14 cellular contexts compared by ENCODE assay signal in the genomic region with DNA sequence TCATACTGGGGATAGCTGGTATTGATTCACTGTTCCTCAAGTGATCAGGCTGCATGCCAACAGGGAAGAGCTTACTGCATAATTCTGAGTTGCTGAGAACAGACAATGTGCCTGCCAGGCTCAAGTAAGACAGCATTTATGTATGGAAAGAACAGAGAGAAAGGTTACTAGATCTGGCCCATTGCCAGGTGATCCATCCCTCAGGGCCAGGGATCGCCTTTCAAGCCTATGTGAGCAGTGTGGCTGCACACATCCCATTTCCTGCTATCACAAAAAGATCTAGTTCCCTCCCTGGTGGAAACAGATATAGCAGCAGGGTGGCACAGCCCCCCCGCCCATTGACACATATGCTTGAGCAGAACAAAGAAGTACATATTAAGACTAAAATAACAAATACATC.
DNase-seq lines count a peak whose midpoint lies in the region; ATAC-seq lines count a peak whose summit lies in the region.
"Had no signal": no experiment of that assay in that cellular context is flagged by ENCODE, and none has a peak within 500 bp of the region (broad histone marks: within the 10 kb centered on the region; RNA-seq: fewer than 3 reads in every experiment).

No MANE protein-coding gene starts in this region.

- ATAC-seq in GM21526 (IDR thresholded peaks at IDR 0.05; ENCODE audit: low FRiP score, unreplicated experiment), result no peak
- ATAC-seq: stimulated activated memory B cell treated with anti-CD40 and anti-IgM and Interleukin-4, amounts not matched to agents 10 μg/mL and 1 μg/mL and 100 μg/mL, for 72 hours had no signal

- peak; percentile 10 for DNase-seq in A172 (ENCODE audit: low spot score)
- DNase-seq in HCEC 1CT, result peak; percentile 35
- DNase-seq in NCI-H2081 (lab: John Stamatoyannopoulos, UW), result peak; percentile 70 to 90
- DNase-seq in T1000 (lab: John Stamatoyannopoulos, UW), result peak; percentile 44
- DNase-seq in putamen (ENCODE audit: low spot score), result no peak
- DNase-seq in stimulated activated CD4-positive, alpha-beta T cell treated with anti-CD3 and anti-CD28 coated beads, Interleukin-2, amount 100 ng/mL, for 48 hours, result no peak
- DNase-seq in T-helper 9 cell, result no peak
- DNase-seq: activated CD4-positive, alpha-beta T cell treated with anti-CD3 and anti-CD28 coated beads, Interleukin-2, amount 50 U/mL, for 48 hours; activated effector memory CD4-positive, alpha-beta T cell treated with Interleukin-2 at 50 U/mL for 16 hours; central memory CD4-positive, alpha-beta T cell; midbrain; NCI-H774 had no signal

Comparison
In these comparisons a context has a peak if more than half of its experiments do, and no peak if none do; other contexts are left out.
1. DNase-seq: peak in A172 (single experiment), HCEC 1CT (single experiment), NCI-H2081 (2 of 2) and T1000 (single experiment); none in putamen (single experiment), stimulated activated CD4-positive, alpha-beta T cell treated with anti-CD3 and anti-CD28 coated beads, Interleukin-2, amount 100 ng/mL, for 48 hours (0 of 2) and T-helper 9 cell (single experiment).